ENCODE assay signal across 8 cellular contexts in the genomic region with DNA sequence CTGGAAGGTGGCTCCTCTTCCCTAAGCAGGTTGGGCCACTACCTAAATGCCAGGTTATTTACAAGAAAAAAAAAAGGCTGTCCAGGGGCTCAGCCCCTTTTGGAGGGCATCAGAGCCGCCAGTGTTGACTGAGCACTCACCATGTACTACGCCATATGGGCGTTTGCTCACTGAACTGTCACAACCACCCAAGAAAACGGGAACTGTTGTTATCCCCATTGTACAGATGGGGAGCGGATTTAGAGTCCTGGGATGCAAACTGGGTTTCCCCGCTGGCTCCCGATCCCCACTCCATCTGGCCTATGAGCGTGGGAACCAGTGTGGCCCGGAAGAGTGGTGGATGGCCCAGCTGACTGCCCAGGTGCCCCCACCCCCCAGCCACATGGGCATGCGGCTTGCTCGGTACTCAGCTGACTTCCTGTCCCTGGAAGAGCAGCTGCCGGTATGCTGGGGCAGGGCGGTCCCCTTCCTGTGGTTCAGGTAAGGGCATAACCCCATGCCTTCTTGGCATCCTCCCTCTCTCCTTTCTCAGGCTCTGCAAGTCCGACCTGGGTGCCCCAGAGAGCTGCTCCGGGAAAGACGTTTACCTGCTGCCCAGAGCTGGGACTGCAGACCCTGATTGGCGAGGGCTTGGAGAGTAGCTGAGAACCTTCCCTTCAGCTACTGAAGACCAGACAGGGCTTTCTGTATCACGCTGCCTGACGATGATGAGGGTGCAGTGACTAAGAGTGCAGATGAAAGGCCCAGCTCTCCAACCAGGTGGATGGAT. TPM values are rescaled to one million over a fixed set of nuclear protein-coding genes. Genes with fewer than 3 reads are reported as not detected.
DNase-seq lines count a peak whose midpoint lies in the region; ATAC-seq and TF ChIP-seq lines count a peak whose summit lies in the region.

No MANE protein-coding gene starts in this region.

- POLR2A ChIA-PET in activated CD4-positive, alpha-beta T cell treated with anti-CD3 and anti-CD28 coated beads for 36 hours (lab: Charles Lee) = interaction anchor here (0.6 to 1.8 kb wide), 5 partner anchors 13 to 58 kb away, joined by 4 to 11 read pairs (median 5); a partner anchor contains a TSS

- no peaks in the 10 kb centered on the region for H3K27me3 ChIP-seq in gastrocnemius medialis

- in situ Hi-C loops in gastrocnemius medialis (cut with MboI; ENCODE audit: low sequenced_read_pairs in 4 of 4) = no loop called here

- H3K4me1 ChIP-seq in gastrocnemius medialis = peaks cover 64% of the 10 kb centered on the region in 2 donors

- H3K4me1 Mint-ChIP-seq in activated CD4-positive, alpha-beta T cell treated with anti-CD3 and anti-CD28 coated beads for 36 hours = peaks cover 77% of the 10 kb centered on the region

- no peaks in the 10 kb centered on the region for H3K27me3 Mint-ChIP-seq in activated CD4-positive, alpha-beta T cell treated with anti-CD3 and anti-CD28 coated beads for 36 hours

- H3K36me3 ChIP-seq in gastrocnemius medialis = no peaks in the 10 kb centered on the region

- no peaks in the 10 kb centered on the region for H3K36me3 Mint-ChIP-seq in activated CD4-positive, alpha-beta T cell treated with anti-CD3 and anti-CD28 coated beads for 36 hours (ENCODE audit: low read depth)

- peak overlapping the region in 1 of 4 donors; percentile 13 for H3K4me3 ChIP-seq in gastrocnemius medialis
- H3K4me3 ChIP-seq in foreskin fibroblast (ENCODE audit: low read depth in 1 of 2, low read length in 2 of 2) = no peak overlapping the region

- no peaks in the 10 kb centered on the region for H3K9me3 ChIP-seq in gastrocnemius medialis

- no peaks in the 10 kb centered on the region for H3K9me3 Mint-ChIP-seq in activated CD4-positive, alpha-beta T cell treated with anti-CD3 and anti-CD28 coated beads for 36 hours (ENCODE audit: low read depth)

- peak; percentile 9 for DNase-seq in DMS153 (lab: John Stamatoyannopoulos, UW)
- no peak for DNase-seq in DMS153 treated with DMSO at 0.1 percent for 48 hours (lab: John Stamatoyannopoulos, UW; ENCODE audit: unreplicated experiment)
- peak; percentile 87 for DNase-seq in activated CD4-positive, alpha-beta T cell treated with anti-CD3 and anti-CD28 coated beads for 36 hours
- peak; percentile 24 for DNase-seq in effector CD8-positive, alpha-beta T cell (lab: John Stamatoyannopoulos, UW)
- DNase-seq in gastrocnemius medialis = peak in 1 of 2 donors; percentile 50
- DNase-seq in EL = no peak
- DNase-seq in foreskin fibroblast = no peak

- H3K27ac Mint-ChIP-seq in activated CD4-positive, alpha-beta T cell treated with anti-CD3 and anti-CD28 coated beads for 36 hours = peak overlapping the region; percentile 89

- peak; percentile 82 for ATAC-seq in activated CD4-positive, alpha-beta T cell treated with anti-CD3 and anti-CD28 coated beads for 36 hours
- no peak for ATAC-seq in gastrocnemius medialis
- no peak for ATAC-seq in GM18867 (IDR thresholded peaks at IDR 0.05; ENCODE audit: unreplicated experiment)

- intact Hi-C loops in activated CD4-positive, alpha-beta T cell treated with anti-CD3 and anti-CD28 coated beads for 36 hours (cut with DNase I, micrococcal nuclease) = no loop called here
- intact Hi-C loops in gastrocnemius medialis (cut with DNase I; ENCODE audit: low total_unique reads) = no loop called here

- TF ChIP-seq POLR2A in gastrocnemius medialis (IDR thresholded peaks at IDR 0.05) = no peak

- H3K4me3 Mint-ChIP-seq in activated CD4-positive, alpha-beta T cell treated with anti-CD3 and anti-CD28 coated beads for 36 hours = peak overlapping the region; percentile 55

- H3K27ac ChIP-seq in gastrocnemius medialis = peak overlapping the region; percentile 87 to 99 (median 95)

- TF ChIP-seq CTCF in gastrocnemius medialis (IDR thresholded peaks at IDR 0.05 in 4 of 5, conservative IDR thresholded peaks at IDR 0.05 in 1 of 5) (no peak), foreskin fibroblast (IDR thresholded peaks at IDR 0.05; ENCODE audit: low read depth, low read length) (no peak)

- CTCF ChIA-PET in activated CD4-positive, alpha-beta T cell treated with anti-CD3 and anti-CD28 coated beads for 36 hours (lab: Charles Lee) = interaction anchor here (0.7 to 1.4 kb wide), 12 partner anchors 17 to 1596 kb away, joined by 3 to 9 read pairs (median 3); a partner anchor contains a TSS

RNA-seq across cellular contexts. Expression of a gene that starts 16.3 kb away (rescaled TPM):
- 100 to 1,000 TPM; 150 to 162 TPM for total RNA-seq in activated CD4-positive, alpha-beta T cell treated with anti-CD3 and anti-CD28 coated beads for 36 hours
- total RNA-seq in gastrocnemius medialis = 10 to 100 TPM in 3 of 4 donors, 1 to 10 TPM in 1; 4.5 to 44.2 (median 16.4) TPM

RNA-seq across cellular contexts. Expression of a gene that starts 34.8 kb away (rescaled TPM):
- 10 to 100 TPM; 73.3 to 75.0 TPM for total RNA-seq in activated CD4-positive, alpha-beta T cell treated with anti-CD3 and anti-CD28 coated beads for 36 hours
- total RNA-seq in gastrocnemius medialis = 10 to 100 TPM; 16.6 to 30.0 (median 21.8) TPM

Comparison
In these comparisons a context has a peak if more than half of its experiments do, and no peak if none do; other contexts are left out.
1. DNase-seq: peak in DMS153 (single experiment), activated CD4-positive, alpha-beta T cell treated with anti-CD3 and anti-CD28 coated beads for 36 hours (single experiment) and effector CD8-positive, alpha-beta T cell (single experiment); none in DMS153 treated with DMSO at 0.1 percent for 48 hours (single experiment), EL (single experiment) and foreskin fibroblast (0 of 2).